ENCODE assay signal across 15 cellular contexts in the genomic region with DNA sequence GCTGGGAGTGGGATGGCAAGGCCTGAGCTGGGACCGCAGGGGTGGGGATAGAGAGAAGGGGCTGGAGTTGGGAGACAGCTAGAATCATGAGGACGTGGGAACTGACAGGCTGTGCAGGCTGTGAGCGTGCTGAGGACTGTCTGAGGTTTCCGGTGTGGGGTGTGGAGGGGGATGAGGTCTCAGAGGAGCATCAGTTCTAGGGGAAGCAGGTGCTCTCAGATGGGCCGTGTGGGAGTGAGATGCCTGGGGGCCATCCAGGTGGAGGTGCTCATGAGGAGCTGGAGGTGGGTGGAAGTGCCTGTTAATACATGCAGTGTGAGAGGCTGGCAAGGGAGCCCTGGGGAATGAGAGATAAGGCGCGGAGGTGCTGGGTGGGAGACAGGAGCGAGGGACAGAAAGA. TPM values are rescaled to one million over a fixed set of nuclear protein-coding genes. Genes with fewer than 3 reads are reported as not detected.
DNase-seq lines count a peak whose midpoint lies in the region; ATAC-seq, FAIRE-seq and TF ChIP-seq lines count a peak whose summit lies in the region.
"Had no signal": no experiment of that assay in that cellular context is flagged by ENCODE, and none has a peak within 500 bp of the region (broad histone marks: within the 10 kb centered on the region; RNA-seq: fewer than 3 reads in every experiment).

No MANE protein-coding gene starts in this region.

- no peaks in the 10 kb centered on the region for H4K20me1 ChIP-seq in GM12878 (ENCODE audit: control insufficient read depth, insufficient read depth)

- H3K4me2 ChIP-seq in GM12878 (ENCODE audit: control insufficient read depth, insufficient read depth): no peak overlapping the region

- RAD21 ChIA-PET in GM12878 (lab: Charles Lee; ENCODE audit: unreplicated experiment): interaction anchor here (1.3 to 2.2 kb wide), 2 partner anchors 10 to 13 kb away, joined by 3 to 8 read pairs; no protein-coding TSS in a partner anchor

- no peak for FAIRE-seq in GM12878 (lab: Jason Lieb, UNC)

- H2AFZ ChIP-seq in GM12878 (ENCODE audit: control insufficient read depth, low read depth, low read length): no peak overlapping the region

- 7% methylated on average over 8 of the region's 8 CpGs for WGBS in GM12878 (ENCODE audit: insufficient coverage, insufficient replicate concordance, low lambda C conversion rate, missing lambda C conversion rate)
- WGBS in thymus: 27% methylated on average over 8 of the region's 8 CpGs

- no peak overlapping the region for H3K27ac ChIP-seq in GM12878 (ENCODE audit: control insufficient read depth, insufficient read depth)
- H3K27ac ChIP-seq in thymus (ENCODE audit: low read depth): peak overlapping the region; percentile 67
- H3K27ac ChIP-seq: cardiac muscle cell, esophagus squamous epithelium, thoracic aorta had no signal

- H3K27me3 ChIP-seq in GM12878 (replicated peaks in 1 of 2; ENCODE audit: control insufficient read depth in 2 of 2, insufficient read depth in 2 of 2, low read length in 1 of 2): no peaks in the 10 kb centered on the region
- no peaks in the 10 kb centered on the region for H3K27me3 ChIP-seq in thymus (ENCODE audit: control insufficient read depth, insufficient read depth)
- H3K27me3 ChIP-seq: cardiac muscle cell had no signal

- intact Hi-C loops in GM12878 (cut with micrococcal nuclease; ENCODE audit: unreplicated experiment): no loop called here

- no peak for TF ChIP-seq POLR2A in GM12878 (IDR thresholded peaks at IDR 0.05; ENCODE audit: low read depth, low read length)

- no peak overlapping the region; the same call in 1 of the 2 replicates for H3K9ac ChIP-seq in GM12878 (ENCODE audit: control insufficient read depth, insufficient read depth, low read length)

- no peak for TF ChIP-seq RAD21 in GM12878 (IDR thresholded peaks at IDR 0.05; ENCODE audit: insufficient read depth, low read depth, low read length)

- no peak for TF ChIP-seq CTCF in GM12878 (IDR thresholded peaks at IDR 0.05 in 2 of 3, conservative IDR thresholded peaks at IDR 0.05 in 1 of 3; ENCODE audit: control insufficient read depth in 2 of 3, extremely low read depth in 1 of 3, insufficient read depth in 1 of 3, low read depth in 3 of 3, low read length in 3 of 3)

- peak in 1 of 2 experiments; percentile 40; a peak in 1 of 4 replicates for TF ChIP-seq EP300 in GM12878 (IDR thresholded peaks at IDR 0.05; ENCODE audit: borderline replicate concordance in 1 of 2, control insufficient read depth in 1 of 2, low read depth in 2 of 2, low read length in 2 of 2)

- SMC1A ChIA-PET in GM12878 (lab: Charles Lee; ENCODE audit: uncharacterized antibody, unreplicated experiment): interaction anchor here (1.0 to 1.6 kb wide), 2 partner anchors 75 to 77 kb away, joined by 3 to 5 read pairs; no protein-coding TSS in a partner anchor

- no peaks in the 10 kb centered on the region for H3K79me2 ChIP-seq in GM12878 (ENCODE audit: control insufficient read depth, insufficient read depth, low read length)

- POLR2A ChIA-PET in GM12878 (lab: Charles Lee): no interaction called here

- DNase-seq in activated gamma-delta T cell treated with Interleukin-2 at 50 U/mL for 16 hours (peak; percentile 69), activated gamma-delta T cell (lab: John Stamatoyannopoulos, UW) (no peak), GM12878 (ENCODE audit: low read depth, low spot score) (no peak), SKM-1 treated with dmso at 0.1 percent for 144 hours (lab: John Stamatoyannopoulos, UW; ENCODE audit: unreplicated experiment) (no peak)
- DNase-seq in activated CD4-positive, alpha-beta T cell treated with anti-CD3 and anti-CD28 coated beads, Interleukin-2, amount 50 U/mL, for 1 hour: peak; percentile 32
- DNase-seq: DMS79 treated with DMSO at 0.1 percent for 48 hours, esophagus squamous epithelium, mesenchymal stem cell, NCI-H774, posterior cingulate gyrus had no signal

- in situ Hi-C loops in GM12878 (cut with MboI): no loop called here

- CTCF ChIA-PET in GM12878 (lab: Yijun Ruan, JAX): interaction anchor here (1.0 to 2.1 kb wide), 5 partner anchors 13 to 94 kb away, joined by 3 to 12 read pairs (median 5); a partner anchor contains a TSS

- no peak overlapping the region for H3K4me3 ChIP-seq in GM12878
- peak overlapping the region; percentile 10 for H3K4me3 ChIP-seq in thymus (ENCODE audit: low read length)
- H3K4me3 ChIP-seq: cardiac muscle cell, esophagus squamous epithelium, thoracic aorta had no signal

- no peaks in the 10 kb centered on the region for H3K36me3 ChIP-seq in GM12878 (ENCODE audit: control insufficient read depth in 2 of 2, insufficient read depth in 2 of 2, low read length in 1 of 2)
- H3K36me3 ChIP-seq in thymus (ENCODE audit: control insufficient read depth, insufficient read depth): no peaks in the 10 kb centered on the region
- H3K36me3 ChIP-seq: cardiac muscle cell, esophagus squamous epithelium, thoracic aorta had no signal

- BruUV-seq in GM12878 (replicated peaks; lab: Mats Ljungman, UMichigan): no TSS peak

- H3K9me3 ChIP-seq in GM12878 (replicated peaks; ENCODE audit: control insufficient read depth, insufficient read depth, low read length) (no peaks in the 10 kb centered on the region), thymus (ENCODE audit: control insufficient read depth) (no peaks in the 10 kb centered on the region)
- H3K9me3 ChIP-seq: esophagus squamous epithelium, thoracic aorta had no signal

- H3K4me1 ChIP-seq in GM12878 (ENCODE audit: control insufficient read depth, insufficient read depth, low read length) (no peaks in the 10 kb centered on the region; the same call in 1 of the 2 replicates), thymus (ENCODE audit: control insufficient read depth, insufficient read depth, low read length) (peaks cover 32% of the 10 kb centered on the region)

- ATAC-seq in GM12878: peak; percentile 84
- ATAC-seq in HG02981 (IDR thresholded peaks at IDR 0.05; ENCODE audit: unreplicated experiment): no peak
- no peak for ATAC-seq in HG02870 (IDR thresholded peaks at IDR 0.05; ENCODE audit: unreplicated experiment)

TF ChIP-seq in GM12878, 131 proteins besides CTCF, POLR2A, EP300 and RAD21 (continues in another document):
- no peak for TF ChIP-seq CHD1 (IDR thresholded peaks at IDR 0.05; ENCODE audit: low read depth, low read length)
- no peak for TF ChIP-seq MYB (IDR thresholded peaks at IDR 0.05; ENCODE audit: borderline replicate concordance, low read depth, low read length)
- TF ChIP-seq IKZF2 (IDR thresholded peaks at IDR 0.05): peak; percentile 57 to 70; a peak in 3 of 4 replicates

RNA-seq across cellular contexts. Expression of a gene that starts 27.2 kb away (rescaled TPM):
- 10.4 and 13.0 TPM in 2 replicates for total RNA-seq in GM12878 (2013; cell fraction: nucleolus; rRNA removed)
- total RNA-seq in GM12878 (2014; rRNA removed) (14.9 and 16.5 TPM in 2 replicates), GM12878 (2014; rRNA removed; fragmentation: Illumina TruSeq; extraction: Trizol) (11.7 and 13.1 TPM in 2 replicates), GM12878 (2021) (16.5 and 18.0 TPM in 2 replicates)
- polyA plus RNA-seq in GM12878 (2011; ENCODE audit: low read depth): 3.8 TPM
- polyA plus RNA-seq in GM12878 (2011; rRNA removed) (6.1 and 7.1 TPM in 2 replicates), GM12878 (2014; fragmentation: Illumina TruSeq; extraction: Trizol) (13.4 and 16.4 TPM in 2 replicates), GM12878 (2014; fragmentation: Nextera tagmentation; extraction: Ambion mirVana) (under 1 TPM; 0.80 to 0.97 TPM), GM12878 (2014; rRNA removed) (11.4 and 12.2 TPM in 2 replicates), GM12878 (2016; fragmentation: Nextera tagmentation; extraction: Ambion mirVana) (1 to 10 TPM; 8.7 TPM), thymus (2.3 TPM)
- 5.5 and 6.8 TPM in 2 replicates for polyA plus RNA-seq in GM12878 (2011; cell fraction: cytosol; rRNA removed)
- 3.7 and 5.2 TPM in 2 replicates for polyA plus RNA-seq in GM12878 (2011; cell fraction: nucleus; rRNA removed)
- 4.2 and 4.6 TPM in 2 replicates for polyA plus RNA-seq in GM12878 (2012)
- 10.6 and 11.2 TPM in 2 replicates for polyA minus RNA-seq in GM12878 (2011; rRNA and poly(A)+ RNA removed)
- polyA minus RNA-seq in GM12878 (2011; cell fraction: cytosol; rRNA and poly(A)+ RNA removed): 6.1 and 10.3 TPM in 2 replicates
- polyA minus RNA-seq in GM12878 (2011; cell fraction: nucleus; rRNA and poly(A)+ RNA removed): 5.2 and 10.4 TPM in 2 replicates

RNA-seq across cellular contexts. Expression of a gene that starts 50.1 kb away (rescaled TPM):
- total RNA-seq in GM12878 (2013; cell fraction: nucleolus; rRNA removed): 21.9 and 27.0 TPM in 2 replicates
- total RNA-seq in GM12878 (2014; rRNA removed) (19.6 and 19.7 TPM in 2 replicates), GM12878 (2014; rRNA removed; fragmentation: Illumina TruSeq; extraction: Trizol) (19.1 and 21.7 TPM in 2 replicates), GM12878 (2021) (13.1 and 13.6 TPM in 2 replicates)
- 18.6 TPM for polyA plus RNA-seq in GM12878 (2011; ENCODE audit: low read depth)
- polyA plus RNA-seq in GM12878 (2011; rRNA removed) (41.3 TPM in 2 replicates), GM12878 (2014; fragmentation: Illumina TruSeq; extraction: Trizol) (19.2 and 19.4 TPM in 2 replicates), GM12878 (2014; fragmentation: Nextera tagmentation; extraction: Ambion mirVana) (100 to 1,000 TPM; 145 to 161 TPM), GM12878 (2014; rRNA removed) (28.3 and 33.9 TPM in 2 replicates), GM12878 (2016; fragmentation: Nextera tagmentation; extraction: Ambion mirVana) (10 to 100 TPM; 48.0 to 53.0 TPM), thymus (170 TPM)
- polyA plus RNA-seq in GM12878 (2011; cell fraction: cytosol; rRNA removed): 26.0 and 26.2 TPM in 2 replicates
- polyA plus RNA-seq in GM12878 (2011; cell fraction: nucleus; rRNA removed): 20.9 and 21.5 TPM in 2 replicates
- 19.1 and 25.9 TPM in 2 replicates for polyA plus RNA-seq in GM12878 (2012)
- polyA minus RNA-seq in GM12878 (2011; rRNA and poly(A)+ RNA removed): 5.2 and 7.2 TPM in 2 replicates
- polyA minus RNA-seq in GM12878 (2011; cell fraction: cytosol; rRNA and poly(A)+ RNA removed): 4.3 and 5.6 TPM in 2 replicates
- polyA minus RNA-seq in GM12878 (2011; cell fraction: nucleus; rRNA and poly(A)+ RNA removed): 4.6 and 7.5 TPM in 2 replicates

RNA-seq across cellular contexts. Expression of a gene that starts 55.0 kb away (rescaled TPM):
- total RNA-seq in GM12878 (2013; cell fraction: nucleolus; rRNA removed): 276 and 346 TPM in 2 replicates
- total RNA-seq in GM12878 (2014; rRNA removed) (22.5 and 25.2 TPM in 2 replicates), GM12878 (2014; rRNA removed; fragmentation: Illumina TruSeq; extraction: Trizol) (17.9 and 20.0 TPM in 2 replicates), GM12878 (2021) (24.8 and 27.2 TPM in 2 replicates)
- polyA plus RNA-seq in GM12878 (2011; ENCODE audit: low read depth): 28.3 TPM
- polyA plus RNA-seq in GM12878 (2011; rRNA removed) (5.1 and 10.0 TPM in 2 replicates), GM12878 (2014; fragmentation: Illumina TruSeq; extraction: Trizol) (18.4 and 28.8 TPM in 2 replicates), GM12878 (2014; fragmentation: Nextera tagmentation; extraction: Ambion mirVana) (10 to 100 TPM in 1 of 2 experiments, 1 to 10 TPM in 1; 6.9 to 14.2 TPM), GM12878 (2014; rRNA removed) (18.1 and 22.5 TPM in 2 replicates), GM12878 (2016; fragmentation: Nextera tagmentation; extraction: Ambion mirVana) (10 to 100 TPM; 19.1 to 23.1 TPM), thymus (108 TPM)
- 18.6 TPM in 2 replicates for polyA plus RNA-seq in GM12878 (2011; cell fraction: cytosol; rRNA removed)
- 28.6 and 31.4 TPM in 2 replicates for polyA plus RNA-seq in GM12878 (2011; cell fraction: nucleus; rRNA removed)
- polyA plus RNA-seq in GM12878 (2012): 23.7 and 37.9 TPM in 2 replicates
- polyA minus RNA-seq in GM12878 (2011; rRNA and poly(A)+ RNA removed): 8.0 and 11.7 TPM in 2 replicates
- polyA minus RNA-seq in GM12878 (2011; cell fraction: cytosol; rRNA and poly(A)+ RNA removed): 5.5 and 5.7 TPM in 2 replicates
- polyA minus RNA-seq in GM12878 (2011; cell fraction: nucleus; rRNA and poly(A)+ RNA removed): 5.7 and 10.2 TPM in 2 replicates

Comparison
In these comparisons a context has a peak if more than half of its experiments do, and no peak if none do; other contexts are left out.
1. DNase-seq: peak in activated gamma-delta T cell treated with Interleukin-2 at 50 U/mL for 16 hours (single experiment) and activated CD4-positive, alpha-beta T cell treated with anti-CD3 and anti-CD28 coated beads, Interleukin-2, amount 50 U/mL, for 1 hour (single experiment); none in activated gamma-delta T cell (single experiment), GM12878 (single experiment) and SKM-1 treated with dmso at 0.1 percent for 144 hours (single experiment).